Comparison of ENCODE assay signal across 18 cellular contexts in the genomic region with DNA sequence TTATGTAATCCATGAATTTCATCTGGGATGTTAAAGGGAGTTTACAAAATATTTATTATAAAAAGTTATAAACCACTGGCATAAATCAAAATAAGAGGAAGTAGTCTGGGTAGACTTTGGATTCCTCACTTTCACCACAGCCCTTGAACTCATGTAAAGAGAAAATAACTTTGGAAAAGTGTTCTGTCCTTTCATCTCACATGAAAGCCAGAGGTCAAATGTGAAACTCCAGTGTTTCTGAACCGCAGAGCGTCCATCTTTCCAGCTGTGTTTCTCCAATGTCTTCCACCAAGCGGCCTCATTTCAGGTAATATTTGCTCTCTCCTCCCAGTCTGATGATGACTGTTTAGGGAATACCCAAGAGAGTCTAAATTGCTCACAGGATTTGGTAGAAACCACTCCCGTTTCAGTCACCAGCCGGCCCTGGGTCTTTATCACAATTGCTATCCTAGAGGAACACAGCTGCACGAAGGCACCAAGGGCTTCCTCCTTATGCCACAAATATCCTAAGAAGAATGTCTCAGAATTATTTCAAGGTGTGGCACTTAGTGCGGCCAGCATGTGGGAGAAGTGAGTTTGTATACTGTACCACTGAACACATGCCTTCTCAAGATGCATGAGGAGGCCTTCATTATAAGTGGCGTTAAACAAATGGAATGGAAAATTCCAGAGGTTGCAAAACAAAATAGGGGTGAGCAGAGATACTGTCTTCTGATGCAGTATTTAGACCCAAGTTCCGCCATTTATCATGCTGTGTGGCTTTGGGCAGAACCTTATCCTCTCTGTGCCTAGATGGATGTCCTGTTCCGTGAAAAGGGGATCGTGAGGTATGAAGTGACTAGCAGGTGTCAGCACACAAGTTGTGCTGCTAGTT.
DNase-seq lines count a peak whose midpoint lies in the region; ATAC-seq and TF ChIP-seq lines count a peak whose summit lies in the region.
"Had no signal": no experiment of that assay in that cellular context is flagged by ENCODE, and none has a peak within 500 bp of the region (broad histone marks: within the 10 kb centered on the region; RNA-seq: fewer than 3 reads in every experiment).

No MANE protein-coding gene starts in this region.

- DNase-seq in AG10803 (ENCODE audit: low read depth) (peak; percentile 47), MV-4-11 (lab: John Stamatoyannopoulos, UW) (peak; percentile 79), amniotic epithelial cell (ENCODE audit: low read depth) (peak; percentile 54), myocyte (ENCODE audit: low read depth) (peak; percentile 55), globus pallidus (ENCODE audit: low spot score) (no peak), CD1c-positive myeloid dendritic cell (ENCODE audit: extremely low spot score) (no peak)
- no peak for DNase-seq in NK-92 treated with Interleukin-12 subunit alpha and Interleukin-12 subunit beta, amount 100 ng/mL, for 24 hours (lab: John Stamatoyannopoulos, UW)
- DNase-seq: BE2C; CD8-positive, alpha-beta memory T cell; MG63; NCI-H1436; NCI-H2081; NCI-H2227 treated with DMSO at 0.1 percent for 48 hours; NCI-H526; Right ventricle myocardium superior; SK-N-SH had no signal

- H3K4me3 ChIP-seq in AG10803 (ENCODE audit: low read length), result no peak overlapping the region
- H3K4me3 ChIP-seq: GM23338, MG63 had no signal

- ATAC-seq in GM19351 (IDR thresholded peaks at IDR 0.05; ENCODE audit: unreplicated experiment), result no peak

- TF ChIP-seq CTCF in AG10803 (conservative IDR thresholded peaks at IDR 0.05; ENCODE audit: low read length), result no peak; the same call in 1 of the 2 replicates

Comparison
In these comparisons a context has a peak if more than half of its experiments do, and no peak if none do; other contexts are left out.
1. DNase-seq: peak in AG10803 (single experiment), MV-4-11 (single experiment), amniotic epithelial cell (single experiment) and myocyte (single experiment); none in globus pallidus (single experiment), NK-92 treated with Interleukin-12 subunit alpha and Interleukin-12 subunit beta, amount 100 ng/mL, for 24 hours (single experiment) and CD1c-positive myeloid dendritic cell (single experiment).